In the genomic region with DNA sequence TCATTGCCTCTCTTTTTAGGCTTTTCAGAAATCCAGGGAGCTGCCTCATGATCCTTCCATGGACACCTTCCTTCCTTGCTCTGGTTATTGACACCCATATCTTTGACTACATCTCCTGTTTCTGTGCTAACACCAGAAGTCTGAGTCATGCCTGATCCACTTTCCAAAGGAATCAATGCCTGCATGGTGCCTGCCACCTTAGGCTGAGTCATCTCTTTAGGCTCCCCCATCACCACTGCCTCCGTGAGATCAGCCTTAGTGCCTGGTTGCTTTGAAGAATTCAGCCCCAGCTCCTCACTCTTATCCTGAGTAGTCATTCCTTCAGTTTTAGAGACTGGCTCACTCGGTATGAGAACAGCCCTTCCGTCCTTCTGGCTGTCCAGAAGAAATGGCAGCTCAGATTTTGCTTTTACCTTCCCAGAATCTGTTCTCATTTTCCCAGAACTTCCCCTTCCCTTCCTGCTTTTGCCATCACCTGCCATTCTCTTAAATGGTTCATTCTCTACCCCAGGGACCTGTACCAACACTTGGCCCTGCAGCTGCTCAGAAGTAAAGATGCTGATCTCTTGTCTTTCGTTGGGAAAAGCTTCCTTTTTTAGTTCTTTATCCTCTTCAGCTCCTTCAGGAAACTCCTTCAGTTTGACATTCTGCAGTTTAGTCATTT, we compare ENCODE assay signal across 13 cellular contexts.
DNase-seq lines count a peak whose midpoint lies in the region; ATAC-seq, FAIRE-seq and TF ChIP-seq lines count a peak whose summit lies in the region.
"Had no signal": no experiment of that assay in that cellular context is flagged by ENCODE, and none has a peak within 500 bp of the region (broad histone marks: within the 10 kb centered on the region; RNA-seq: fewer than 3 reads in every experiment).

No MANE protein-coding gene starts in this region.

- DNase-seq in AG08396 (ENCODE audit: low spot score) = peak; percentile 75
- peak; percentile 85 for DNase-seq in HS-27A (ENCODE audit: low read depth)
- peak; percentile 46 to 72 (median 58) for DNase-seq in K562 (ENCODE audit: extremely low read depth in 1 of 4, low spot score in 3 of 4)
- peak; percentile 14 for DNase-seq in HepG2 (ENCODE audit: low spot score)
- DNase-seq in posterior vena cava (ENCODE audit: low spot score) = no peak
- no peak for DNase-seq in omental fat pad (ENCODE audit: low spot score)
- no peak for DNase-seq in D341Med (ENCODE audit: low spot score)
- DNase-seq: activated B cell treated with CpG ODN at 0.5 μM for 24 hours; NCI-H1092 treated with DMSO at 0.1 percent for 48 hours; stimulated activated naive CD8-positive, alpha-beta T cell treated with anti-CD3 and anti-CD28 coated beads, Interleukin-15, Interleukin-2, amounts not matched to agents 100 U/mL and 50 U/mL, for 24 hours had no signal

- H3K27me3 ChIP-seq in K562 (ENCODE audit: control insufficient read depth in 2 of 2, insufficient read depth in 2 of 2, low read length in 2 of 2) (no peaks in the 10 kb centered on the region), HepG2 (ENCODE audit: control insufficient read depth in 1 of 2, insufficient read depth in 2 of 2, low read length in 2 of 2) (no peaks in the 10 kb centered on the region)

- CTCF ChIA-PET in K562 (lab: Yijun Ruan, JAX; ENCODE audit: low intra/inter-chr PET ratio) = no interaction called here
- CTCF ChIA-PET in HepG2 (lab: Yijun Ruan, JAX; ENCODE audit: low intra/inter-chr PET ratio, low total read pairs) = no interaction called here

- intact Hi-C loops in K562 (cut with micrococcal nuclease) (no loop called here), HepG2 (cut with micrococcal nuclease; ENCODE audit: unreplicated experiment) (no loop called here), posterior vena cava (cut with DNase I) (no loop called here)

- no peaks in the 10 kb centered on the region for H3K79me2 ChIP-seq in K562 (ENCODE audit: control insufficient read depth, insufficient read depth, low read length)
- H3K79me2 ChIP-seq in HepG2 (ENCODE audit: insufficient read depth, low read length) = no peaks in the 10 kb centered on the region

- H4K20me1 ChIP-seq in K562 (replicated peaks; ENCODE audit: control insufficient read depth, insufficient read depth, low read length) (no peaks in the 10 kb centered on the region), HepG2 (ENCODE audit: insufficient read depth, low read length) (no peaks in the 10 kb centered on the region)

- H3K4me1 ChIP-seq in K562 (replicated peaks in 1 of 2; ENCODE audit: control insufficient read depth in 2 of 2, insufficient read depth in 2 of 2, low read length in 2 of 2) (peaks cover 6 to 17% of the 10 kb centered on the region in 2 experiments; a peak in 3 of 5 replicates), HepG2 (ENCODE audit: insufficient read depth, low read length) (no peaks in the 10 kb centered on the region)

- H3K36me3 ChIP-seq in K562 (ENCODE audit: control insufficient read depth, insufficient read depth, low read length) (peaks cover 43% of the 10 kb centered on the region), HepG2 (replicated peaks in 1 of 2; ENCODE audit: control insufficient read depth in 1 of 2, insufficient read depth in 2 of 2, low read length in 2 of 2) (peaks cover 8 to 59% of the 10 kb centered on the region in 2 experiments)

- TF ChIP-seq RAD21 in K562 (CRISPR knock-in tag; conservative IDR thresholded peaks at IDR 0.05 in 1 of 2, IDR thresholded peaks at IDR 0.05 in 1 of 2) (no peak), HepG2 (CRISPR knock-in tag; IDR thresholded peaks at IDR 0.05) (no peak)

- peaks cover 3% of the 10 kb centered on the region for H3K9me1 ChIP-seq in K562 (ENCODE audit: control insufficient read depth, insufficient read depth, low read length)

- peak; percentile 79 for ATAC-seq in K562
- peak; percentile 49; the same call in 2 of the 3 replicates for ATAC-seq in HepG2
- no peak for ATAC-seq in omental fat pad (ENCODE audit: low FRiP score)
- ATAC-seq in HG03159 (IDR thresholded peaks at IDR 0.05; ENCODE audit: unreplicated experiment) = no peak
- ATAC-seq: stimulated activated naive CD8-positive, alpha-beta T cell treated with anti-CD3 and anti-CD28 coated beads, Interleukin-15, Interleukin-2, amounts not matched to agents 100 U/mL and 50 U/mL, for 24 hours had no signal

- H3K4me2 ChIP-seq in K562 (ENCODE audit: insufficient read depth, low read length) (no peak overlapping the region), HepG2 (ENCODE audit: low read depth, low read length) (no peak overlapping the region)

- H3K9me3 ChIP-seq in K562 (replicated peaks; ENCODE audit: control insufficient read depth, insufficient read depth, low read depth, low read length) = no peaks in the 10 kb centered on the region
- no peaks in the 10 kb centered on the region for H3K9me3 ChIP-seq in HepG2 (ENCODE audit: low read length)

- peak; percentile 15 for FAIRE-seq in K562 (lab: Jason Lieb, UNC)
- FAIRE-seq in HepG2 (lab: Jason Lieb, UNC) = no peak
- FAIRE-seq: endometrium had no signal

- WGBS in K562 (ENCODE audit: insufficient coverage, low coverage, missing lambda C conversion rate) = 4% methylated on average over 4 of the region's 4 CpGs
- 91% methylated on average over 4 of the region's 4 CpGs for WGBS in HepG2 (ENCODE audit: low lambda C conversion rate)

- TF ChIP-seq CTCF in K562 (IDR thresholded peaks at IDR 0.05 in 2 of 3, conservative IDR thresholded peaks at IDR 0.05 in 1 of 3; ENCODE audit: insufficient read depth in 2 of 3, low read depth in 1 of 3, low read length in 3 of 3) = no peak
- TF ChIP-seq CTCF in HepG2 (CRISPR knock-in tag; IDR thresholded peaks at IDR 0.05) = no peak
- no peak for TF ChIP-seq CTCF in omental fat pad (IDR thresholded peaks at IDR 0.05)

- no peak for TF ChIP-seq POLR2A in K562 (conservative IDR thresholded peaks at IDR 0.05)
- no peak for TF ChIP-seq POLR2A in HepG2 (IDR thresholded peaks at IDR 0.05; ENCODE audit: insufficient read depth in 1 of 2, low read depth in 2 of 2, low read length in 2 of 2)

- no peak overlapping the region for H3K27ac ChIP-seq in K562 (ENCODE audit: extremely low read depth, low read depth, low read length)
- no peak overlapping the region for H3K27ac ChIP-seq in HepG2 (ENCODE audit: extremely low read length, insufficient read depth, low read length)
- H3K27ac ChIP-seq: parathyroid adenoma had no signal

- no peak overlapping the region for H2AFZ ChIP-seq in K562 (ENCODE audit: low read depth, low read length)
- H2AFZ ChIP-seq in HepG2 (ENCODE audit: low read length) = no peak overlapping the region
- H2AFZ ChIP-seq: parathyroid adenoma had no signal

- H3K4me3 ChIP-seq in K562 (no peak overlapping the region), HepG2 (replicated peaks in 1 of 3; ENCODE audit: insufficient read depth in 1 of 3, low read depth in 2 of 3, low read length in 3 of 3) (no peak overlapping the region)

- BruUV-seq in K562 (replicated peaks; lab: Mats Ljungman, UMichigan) (no TSS peak), HepG2 (replicated peaks; lab: Mats Ljungman, UMichigan) (no TSS peak)

- POLR2A ChIA-PET in K562 (lab: Yijun Ruan, JAX) = interaction anchor here (0.8 kb wide), 1 partner anchor 337 kb away, joined by 3 read pairs; no protein-coding TSS in a partner anchor
- POLR2A ChIA-PET in HepG2 (lab: Yijun Ruan, JAX) = no interaction called here

- in situ Hi-C loops in K562 (cut with MboI) = no loop called here
- in situ Hi-C loops in HepG2 (cut with HindIII; ENCODE audit: extremely low pct_ligation_motif_present, low pct_unique_long_range_greater_than_20kb) = no loop called here

- TF ChIP-seq EP300 in K562 (IDR thresholded peaks at IDR 0.05; ENCODE audit: low read length) (no peak), HepG2 (IDR thresholded peaks at IDR 0.05; ENCODE audit: low read depth in 2 of 2, low read length in 2 of 2) (no peak), HepG2 (CRISPR knock-in tag; IDR thresholded peaks at IDR 0.05; ENCODE audit: borderline replicate concordance) (no peak)

- H3K9ac ChIP-seq in K562 (ENCODE audit: insufficient read depth in 1 of 2, low read depth in 2 of 2, low read length in 2 of 2) (no peak overlapping the region), HepG2 (ENCODE audit: insufficient read depth, low read depth, low read length) (no peak overlapping the region)
- H3K9ac ChIP-seq: parathyroid adenoma had no signal

TF ChIP-seq in K562, 482 proteins besides CTCF, POLR2A, EP300 and RAD21 (continues in another document):
- TF ChIP-seq ZNF316 (IDR thresholded peaks at IDR 0.05) (peak; percentile 88), ZNF696 (CRISPR knock-in tag; conservative IDR thresholded peaks at IDR 0.05) (no peak), MCM3 (IDR thresholded peaks at IDR 0.05) (no peak), MYC (IDR thresholded peaks at IDR 0.05; ENCODE audit: low read depth, low read length) (no peak), MYC (CRISPR knock-in tag; IDR thresholded peaks at IDR 0.05; ENCODE audit: borderline replicate concordance, low read depth) (no peak), NFE2 (IDR thresholded peaks at IDR 0.05; ENCODE audit: low read depth) (peak; percentile 78), TCFL5 (CRISPR knock-in tag; conservative IDR thresholded peaks at IDR 0.05) (no peak), DPF2 (IDR thresholded peaks at IDR 0.05) (0 out of 2 replicates have a peak, but pooled peaks have one; percentile 44), ASH1L (IDR thresholded peaks at IDR 0.05; ENCODE audit: borderline replicate concordance, low read depth, partially characterized antibody) (no peak)

TF ChIP-seq in HepG2, 621 proteins besides CTCF, POLR2A, EP300 and RAD21:
- TF ChIP-seq ZNF224 (CRISPR knock-in tag; IDR thresholded peaks at IDR 0.05) (no peak), ZFP1 (CRISPR knock-in tag; IDR thresholded peaks at IDR 0.05) (no peak), FOSL2 (CRISPR knock-in tag; IDR thresholded peaks at IDR 0.05) (peak; percentile 69), KMT2A (CRISPR knock-in tag; IDR thresholded peaks at IDR 0.05) (no peak), HOXA5 (CRISPR knock-in tag; IDR thresholded peaks at IDR 0.05) (no peak), MAFK (conservative IDR thresholded peaks at IDR 0.05 in 1 of 2, IDR thresholded peaks at IDR 0.05 in 1 of 2; ENCODE audit: low read length in 2 of 2) (peak; percentile 5 to 12; a peak in 1 of 4 replicates), RBM22 (optimal IDR thresholded peaks at IDR 0.05; ENCODE audit: low read length) (peak; percentile 79)

Comparison
In these comparisons a context has a peak if more than half of its experiments do, and no peak if none do; other contexts are left out.
1. DNase-seq: peak in AG08396 (single experiment), HS-27A (single experiment), K562 (4 of 4) and HepG2 (single experiment); none in posterior vena cava (single experiment), omental fat pad (single experiment) and D341Med (single experiment).
2. ATAC-seq: peak in K562 (single experiment) and HepG2 (single experiment); none in omental fat pad (single experiment) and HG03159 (single experiment).